Comparison of ENCODE assay signal across 1 cellular context in genomic region chr2:231605607-231606091, GRCh38.
TF ChIP-seq lines count a peak whose summit lies in the region.

No MANE protein-coding gene starts in this region.

TF ChIP-seq in GM23338, 12 proteins besides CTCF, POLR2A, EP300 and RAD21 (continued from another document):
- TF ChIP-seq ZNF114 (CRISPR knock-in tag; IDR thresholded peaks at IDR 0.05) = no peak
